Comparison of ENCODE assay signal across 17 cellular contexts in genomic region chr5:14502291-14502690, GRCh38.
"Had no signal": no experiment of that assay in that cellular context is flagged by ENCODE, and none has a peak within 500 bp of the region (broad histone marks: within the 10 kb centered on the region; RNA-seq: fewer than 3 reads in every experiment).

No MANE protein-coding gene starts in this region.

- FAIRE-seq: keratinocyte, small intestine had no signal

- H3K4me1 ChIP-seq: ascending aorta had no signal

- H3K27me3 ChIP-seq: ascending aorta, right atrium auricular region had no signal

- DNase-seq: activated CD4-positive, alpha-beta T cell treated with anti-CD3 and anti-CD28 coated beads, Interleukin-2, amount 50 U/mL, for 1 hour; activated naive CD4-positive, alpha-beta T cell treated with Interleukin-2 at 50 U/mL for 16 hours; activated naive CD8-positive, alpha-beta T cell treated with anti-CD3 and anti-CD28 coated beads, Interleukin-2, amount 50 U/mL, for 24 hours; hippocampal formation; mammary epithelial cell; natural killer cell; stimulated activated CD4-positive, alpha-beta T cell treated with anti-CD3 and anti-CD28 coated beads, Interleukin-4, amount 100 ng/mL, for 24 hours; stimulated activated naive CD4-positive, alpha-beta T cell; T-helper 1 cell; T1000; trophoblast cell had no signal

- ATAC-seq: activated CD4-positive, CD25-positive, alpha-beta regulatory T cell treated with anti-CD3 and anti-CD28 coated beads, Interleukin-2, amount 50 U/mL, for 24 hours; activated naive CD8-positive, alpha-beta T cell treated with anti-CD3 and anti-CD28 coated beads, Interleukin-2, amount 50 U/mL, for 24 hours; activated T-helper 17 cell treated with anti-CD3 and anti-CD28 coated beads, Interleukin-2, amount 50 U/mL, for 72 hours; natural killer cell had no signal

- H3K27ac ChIP-seq: ascending aorta had no signal

- H3K4me3 ChIP-seq: ascending aorta, right atrium auricular region had no signal

- H3K9me3 ChIP-seq: ascending aorta, right atrium auricular region had no signal
